ENCODE assay signal across 8 cellular contexts in the genomic region with DNA sequence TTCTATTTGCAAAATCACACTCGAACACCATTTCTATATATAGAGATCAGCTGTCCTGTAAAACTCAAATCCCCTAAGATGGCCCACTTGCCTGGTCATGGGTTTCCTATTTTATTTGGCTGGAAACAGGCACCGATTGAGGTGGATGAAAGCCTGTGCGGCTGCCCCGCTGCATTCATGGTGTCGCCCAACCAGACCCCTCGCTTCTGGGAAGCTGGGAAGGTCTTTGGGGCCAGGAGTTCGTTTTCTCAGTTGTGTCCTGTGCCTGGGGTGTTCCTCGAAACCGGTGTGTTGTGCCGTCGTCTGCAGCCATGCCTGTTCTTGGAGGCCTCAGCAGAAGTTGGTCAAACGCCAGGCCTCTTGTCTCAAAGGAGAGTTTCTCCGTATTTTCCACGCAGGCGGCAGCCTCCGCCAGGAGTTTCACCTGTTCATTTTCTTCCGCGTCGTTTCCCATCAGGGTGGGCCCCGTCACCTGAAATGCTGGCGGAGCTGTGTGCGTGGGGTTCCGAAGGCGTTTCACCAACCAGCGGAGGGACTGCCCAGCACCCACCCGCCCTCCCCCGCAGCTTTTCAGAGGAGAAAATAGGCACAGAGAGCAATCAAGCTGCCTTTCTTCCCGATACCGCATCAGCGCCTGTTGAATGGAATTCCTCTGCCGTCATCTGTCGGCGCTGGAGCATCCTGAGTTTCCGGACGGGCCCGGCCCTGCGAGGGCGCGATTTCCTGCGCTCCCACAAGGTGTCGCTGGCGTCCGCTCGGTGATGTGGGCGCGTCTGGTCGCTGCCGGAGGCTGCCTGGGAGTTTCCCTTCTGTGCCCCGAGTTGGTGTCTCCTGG. TPM values are rescaled to one million over a fixed set of nuclear protein-coding genes. Genes with fewer than 3 reads are reported as not detected.
DNase-seq lines count a peak whose midpoint lies in the region; ATAC-seq, FAIRE-seq and TF ChIP-seq lines count a peak whose summit lies in the region.

No MANE protein-coding gene starts in this region.

- no TSS peak for BruUV-seq in K562 (replicated peaks; lab: Mats Ljungman, UMichigan)

- H3K4me1 ChIP-seq in BE2C (no peaks in the 10 kb centered on the region), K562 (replicated peaks in 1 of 2; ENCODE audit: control insufficient read depth in 2 of 2, insufficient read depth in 2 of 2, low read length in 2 of 2) (peaks cover 0 to 15% of the 10 kb centered on the region in 2 experiments; a peak in 2 of 5 replicates), iPS-15b (ENCODE audit: control insufficient read depth, insufficient read depth, low read length) (no peaks in the 10 kb centered on the region), small intestine (ENCODE audit: control insufficient read depth in 2 of 2, insufficient read depth in 1 of 2, low read depth in 1 of 2, low read length in 1 of 2) (no peaks in the 10 kb centered on the region)

- H3K9ac ChIP-seq in K562 (ENCODE audit: insufficient read depth in 1 of 2, low read depth in 2 of 2, low read length in 2 of 2), result no peak overlapping the region
- no peak overlapping the region for H3K9ac ChIP-seq in iPS-15b (ENCODE audit: low read depth, low read length)

- ATAC-seq in GM19395 (IDR thresholded peaks at IDR 0.05; ENCODE audit: unreplicated experiment), result peak; percentile 59
- peak; percentile 79 for ATAC-seq in K562

- H3K4me2 ChIP-seq in K562 (ENCODE audit: insufficient read depth, low read length), result no peak overlapping the region

- POLR2A ChIA-PET in K562 (lab: Yijun Ruan, JAX), result no interaction called here

- FAIRE-seq in K562 (lab: Jason Lieb, UNC) (no peak), small intestine (lab: Jason Lieb, UNC) (no peak)

- H4K20me1 ChIP-seq in K562 (replicated peaks; ENCODE audit: control insufficient read depth, insufficient read depth, low read length), result no peaks in the 10 kb centered on the region; the same call in 1 of the 2 replicates

- H3K9me3 ChIP-seq in BE2C (no peaks in the 10 kb centered on the region), K562 (replicated peaks; ENCODE audit: control insufficient read depth, insufficient read depth, low read depth, low read length) (no peaks in the 10 kb centered on the region), iPS-15b (ENCODE audit: control insufficient read depth, insufficient read depth, low read length) (no peaks in the 10 kb centered on the region), small intestine (ENCODE audit: control insufficient read depth, low read depth) (no peaks in the 10 kb centered on the region)

- TF ChIP-seq EP300 in K562 (IDR thresholded peaks at IDR 0.05; ENCODE audit: low read length), result no peak

- WGBS in K562 (ENCODE audit: insufficient coverage, low coverage, missing lambda C conversion rate), result 66% methylated on average over 15 of the region's 49 CpGs
- 45 to 48% (median 46%) methylated on average over 49 of the region's 49 CpGs for WGBS in small intestine, 3 donors

- TF ChIP-seq POLR2A in K562 (conservative IDR thresholded peaks at IDR 0.05), result no peak

- TF ChIP-seq CTCF in BE2C (IDR thresholded peaks at IDR 0.05; ENCODE audit: low read depth, low read length) (peak; percentile 72), K562 (IDR thresholded peaks at IDR 0.05 in 2 of 3, conservative IDR thresholded peaks at IDR 0.05 in 1 of 3; ENCODE audit: insufficient read depth in 2 of 3, low read depth in 1 of 3, low read length in 3 of 3) (peak; percentile 63 to 74 (median 69))

- no peaks in the 10 kb centered on the region for H3K36me3 ChIP-seq in BE2C
- no peaks in the 10 kb centered on the region for H3K36me3 ChIP-seq in K562 (ENCODE audit: control insufficient read depth, insufficient read depth, low read length)
- no peaks in the 10 kb centered on the region for H3K36me3 ChIP-seq in iPS-15b (ENCODE audit: control insufficient read depth, insufficient read depth, low read length)
- H3K36me3 ChIP-seq in small intestine (ENCODE audit: control insufficient read depth in 2 of 2, insufficient read depth in 2 of 2, low read length in 2 of 2), result peaks cover 0 to 2% of the 10 kb centered on the region in 2 donors

- H3K9me1 ChIP-seq in K562 (ENCODE audit: control insufficient read depth, insufficient read depth, low read length), result no peaks in the 10 kb centered on the region

- CTCF ChIA-PET in K562 (lab: Yijun Ruan, JAX; ENCODE audit: low intra/inter-chr PET ratio), result interaction anchor here (1.5 to 1.9 kb wide), 2 partner anchors 151 to 265 kb away, joined by 8 to 12 read pairs; no protein-coding TSS in a partner anchor

- H3K27me3 ChIP-seq in BE2C, result no peaks in the 10 kb centered on the region
- no peaks in the 10 kb centered on the region; a peak in 1 of 5 replicates for H3K27me3 ChIP-seq in K562 (ENCODE audit: control insufficient read depth in 2 of 2, insufficient read depth in 2 of 2, low read length in 2 of 2)
- H3K27me3 ChIP-seq in iPS-15b (ENCODE audit: control insufficient read depth, insufficient read depth, low read length), result no peaks in the 10 kb centered on the region
- no peaks in the 10 kb centered on the region for H3K27me3 ChIP-seq in small intestine (ENCODE audit: control insufficient read depth in 2 of 2, insufficient read depth in 2 of 2, low read length in 2 of 2)

- intact Hi-C loops in K562 (cut with micrococcal nuclease), result no loop called here

- in situ Hi-C loops in K562 (cut with MboI), result no loop called here

- TF ChIP-seq RAD21 in K562 (CRISPR knock-in tag; conservative IDR thresholded peaks at IDR 0.05 in 1 of 2, IDR thresholded peaks at IDR 0.05 in 1 of 2), result peak; percentile 34 to 63

- H2AFZ ChIP-seq in K562 (ENCODE audit: low read depth, low read length), result no peak overlapping the region

- peak; percentile 67 for DNase-seq in BE2C
- DNase-seq in HK-2 (ENCODE audit: unreplicated experiment), result peak; percentile 81
- peak; percentile 38 for DNase-seq in T1000 (lab: John Stamatoyannopoulos, UW)
- peak; percentile 51 to 58 (median 54) for DNase-seq in K562 (ENCODE audit: extremely low read depth in 1 of 4, low spot score in 3 of 4)
- peak; percentile 67 for DNase-seq in small intestine
- no peak for DNase-seq in NCI-H2029 treated with DMSO at 0.1 percent for 48 hours (lab: John Stamatoyannopoulos, UW)

- no peaks in the 10 kb centered on the region for H3K79me2 ChIP-seq in K562 (ENCODE audit: control insufficient read depth, insufficient read depth, low read length)

- no peak overlapping the region for H3K4me3 ChIP-seq in BE2C (ENCODE audit: low read depth, low read length)
- H3K4me3 ChIP-seq in K562, result no peak overlapping the region
- peak overlapping the region; percentile 3 for H3K4me3 ChIP-seq in iPS-15b (ENCODE audit: low read depth, low read length)
- H3K4me3 ChIP-seq in small intestine (ENCODE audit: low read depth in 1 of 2, low read length in 2 of 2), result no peak overlapping the region

- H3K27ac ChIP-seq in K562 (ENCODE audit: extremely low read depth, low read depth, low read length), result no peak overlapping the region
- H3K27ac ChIP-seq in small intestine (ENCODE audit: low read depth in 1 of 2, low read length in 1 of 2), result no peak overlapping the region

TF ChIP-seq in K562, 482 proteins besides CTCF, POLR2A, EP300 and RAD21 (continues in another document):
- TF ChIP-seq, protein P1, sequence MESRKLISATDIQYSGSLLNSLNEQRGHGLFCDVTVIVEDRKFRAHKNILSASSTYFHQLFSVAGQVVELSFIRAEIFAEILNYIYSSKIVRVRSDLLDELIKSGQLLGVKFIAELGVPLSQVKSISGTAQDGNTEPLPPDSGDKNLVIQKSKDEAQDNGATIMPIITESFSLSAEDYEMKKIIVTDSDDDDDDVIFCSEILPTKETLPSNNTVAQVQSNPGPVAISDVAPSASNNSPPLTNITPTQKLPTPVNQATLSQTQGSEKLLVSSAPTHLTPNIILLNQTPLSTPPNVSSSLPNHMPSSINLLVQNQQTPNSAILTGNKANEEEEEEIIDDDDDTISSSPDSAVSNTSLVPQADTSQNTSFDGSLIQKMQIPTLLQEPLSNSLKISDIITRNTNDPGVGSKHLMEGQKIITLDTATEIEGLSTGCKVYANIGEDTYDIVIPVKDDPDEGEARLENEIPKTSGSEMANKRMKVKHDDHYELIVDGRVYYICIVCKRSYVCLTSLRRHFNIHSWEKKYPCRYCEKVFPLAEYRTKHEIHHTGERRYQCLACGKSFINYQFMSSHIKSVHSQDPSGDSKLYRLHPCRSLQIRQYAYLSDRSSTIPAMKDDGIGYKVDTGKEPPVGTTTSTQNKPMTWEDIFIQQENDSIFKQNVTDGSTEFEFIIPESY (CRISPR knock-in tag; IDR thresholded peaks at IDR 0.05), result peak; percentile 96
- TF ChIP-seq, protein P2, sequence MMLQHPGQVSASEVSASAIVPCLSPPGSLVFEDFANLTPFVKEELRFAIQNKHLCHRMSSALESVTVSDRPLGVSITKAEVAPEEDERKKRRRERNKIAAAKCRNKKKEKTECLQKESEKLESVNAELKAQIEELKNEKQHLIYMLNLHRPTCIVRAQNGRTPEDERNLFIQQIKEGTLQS (IDR thresholded peaks at IDR 0.05), result no peak
- TF ChIP-seq, protein P2 (CRISPR knock-in tag; conservative IDR thresholded peaks at IDR 0.05), result no peak
- TF ChIP-seq SMC3 (conservative IDR thresholded peaks at IDR 0.05; ENCODE audit: insufficient read depth, low read depth, low read length), result peak; percentile 73

RNA-seq across cellular contexts. Expression of a gene that starts 17.1 kb away (rescaled TPM):
- polyA plus RNA-seq in BE2C (2012; ENCODE audit: insufficient read depth, insufficient read length, low read depth), result 2.1 TPM
- total RNA-seq in K562 (2011; cell fraction: chromatin; rRNA removed; ENCODE audit: low replicate concordance), result 22.7 and 26.3 TPM in 2 replicates
- 11.4 and 14.5 TPM in 2 replicates for total RNA-seq in K562 (2011; cell fraction: nucleolus; rRNA removed)
- 10.2 and 10.4 TPM in 2 replicates for total RNA-seq in K562 (2011; cell fraction: nucleoplasm; rRNA removed)
- total RNA-seq in K562 (2014; rRNA removed), result 2.5 and 5.3 TPM in 2 replicates
- 2.1 and 2.3 TPM in 2 replicates for total RNA-seq in K562 (2014; rRNA removed; fragmentation: Illumina TruSeq; extraction: Trizol)
- 2.2 and 2.8 TPM in 2 replicates for total RNA-seq in K562 (2015; rRNA removed; fragmentation: Illumina TruSeq; extraction: Trizol)
- 13.7 and 16.4 TPM in 2 replicates for total RNA-seq in K562 (2021)
- polyA plus RNA-seq in K562 (2011; rRNA removed), result 1.9 and 2.4 TPM in 2 replicates
- 2.8 and 3.7 TPM in 2 replicates for polyA plus RNA-seq in K562 (2011; cell fraction: cytosol; rRNA removed)
- 6.6 and 10.1 TPM in 2 replicates for polyA plus RNA-seq in K562 (2011; cell fraction: nucleus; rRNA removed)
- polyA plus RNA-seq in K562 (2012), result 8.3 and 8.6 TPM in 2 replicates
- polyA plus RNA-seq in K562 (2014; fragmentation: Illumina TruSeq; extraction: Trizol), result 6.1 and 9.6 TPM in 2 replicates
- 1 to 10 TPM; 1.1 to 1.2 TPM for polyA plus RNA-seq in K562 (2014; fragmentation: Nextera tagmentation; extraction: Ambion mirVana)
- 2.6 and 6.3 TPM in 2 replicates for polyA plus RNA-seq in K562 (2014; rRNA removed)
- 2.5 and 4.0 TPM in 2 replicates for polyA minus RNA-seq in K562 (2011; rRNA and poly(A)+ RNA removed)
- 7.3 and 13.0 TPM in 2 replicates for polyA minus RNA-seq in K562 (2011; cell fraction: cytosol; rRNA and poly(A)+ RNA removed)
- 6.7 and 6.9 TPM in 2 replicates for polyA minus RNA-seq in K562 (2011; cell fraction: nucleus; rRNA and poly(A)+ RNA removed)
- 1 to 10 TPM in 2 of 3 donors, under 1 TPM in 1; 0.67 to 5.9 (median 2.2) TPM for polyA plus RNA-seq in small intestine
